In the genomic region with DNA sequence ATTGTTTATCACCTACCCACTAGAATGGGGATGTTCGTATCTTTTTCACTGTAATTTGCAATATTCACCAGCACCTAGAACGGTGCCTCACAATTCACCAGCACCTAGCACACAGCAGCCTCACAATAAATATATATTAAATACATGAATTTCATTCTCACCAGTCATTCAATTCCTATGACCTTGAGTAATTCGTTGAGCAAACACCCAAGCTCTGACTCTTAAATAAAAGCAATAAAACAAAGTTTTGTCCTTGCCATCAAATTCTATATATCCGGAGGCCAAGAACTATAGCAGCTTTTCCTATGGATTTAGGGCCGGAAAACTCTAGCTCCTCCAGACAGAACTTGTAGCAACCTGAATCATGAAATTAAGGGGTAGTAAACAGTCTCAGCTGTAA, we compare ENCODE assay signal across 9 cellular contexts. TPM values are rescaled to one million over a fixed set of nuclear protein-coding genes. Genes with fewer than 3 reads are reported as not detected.
DNase-seq lines count a peak whose midpoint lies in the region; ATAC-seq, FAIRE-seq and TF ChIP-seq lines count a peak whose summit lies in the region.
"Had no signal": no experiment of that assay in that cellular context is flagged by ENCODE, and none has a peak within 500 bp of the region (broad histone marks: within the 10 kb centered on the region; RNA-seq: fewer than 3 reads in every experiment).

No MANE protein-coding gene starts in this region.

- peak overlapping the region; percentile 86 to 97 for H3K4me3 ChIP-seq in ascending aorta
- peak overlapping the region; percentile 85 to 91 (median 87) for H3K4me3 ChIP-seq in liver (ENCODE audit: low read depth in 1 of 3, low read length in 3 of 3)
- H3K4me3 ChIP-seq in tibial artery: peak overlapping the region; percentile 83 to 94

- TF ChIP-seq POLR2A in GM12891 (IDR thresholded peaks at IDR 0.05; ENCODE audit: low read depth, low read length): no peak

- H3K36me3 ChIP-seq in ascending aorta (peaks cover 0 to 9% of the 10 kb centered on the region in 2 donors), liver (ENCODE audit: control insufficient read depth in 4 of 4, insufficient read depth in 3 of 4, low read depth in 1 of 4, low read length in 3 of 4) (peaks cover 0 to 7% (median under 1%) of the 10 kb centered on the region in 4 donors), tibial artery (peaks cover 0 to 10% (median 0%) of the 10 kb centered on the region in 3 donors)

- peak overlapping the region; percentile 84 to 89 for H3K9ac ChIP-seq in liver (ENCODE audit: low read depth in 1 of 2, low read length in 2 of 2)

- no peaks in the 10 kb centered on the region for H3K27me3 ChIP-seq in ascending aorta
- no peaks in the 10 kb centered on the region for H3K27me3 ChIP-seq in liver (ENCODE audit: control insufficient read depth in 4 of 4, insufficient read depth in 4 of 4, low read length in 3 of 4)
- H3K27me3 ChIP-seq in tibial artery: no peaks in the 10 kb centered on the region

- no peak overlapping the region for H3K27ac ChIP-seq in ascending aorta
- H3K27ac ChIP-seq in liver (ENCODE audit: low read depth in 1 of 2, low read length in 2 of 2): no peak overlapping the region
- H3K27ac ChIP-seq in tibial artery: peak overlapping the region; percentile 96 to 97

- H3K4me1 ChIP-seq in ascending aorta (peaks cover 3 to 25% of the 10 kb centered on the region in 2 donors), liver (ENCODE audit: control insufficient read depth in 4 of 4, insufficient read depth in 4 of 4, low read length in 3 of 4) (peaks cover 4 to 22% (median 17%) of the 10 kb centered on the region in 4 donors), tibial artery (peaks cover 0 to 36% (median 22%) of the 10 kb centered on the region in 4 donors)

- peaks cover 2 to 7% of the 10 kb centered on the region in 2 donors for H3K36me3 Mint-ChIP-seq in activated T-cell treated with anti-CD3 and anti-CD28 coated beads, Interleukin-2, amount 50 U/mL, for 72 hours (ENCODE audit: insufficient read depth in 2 of 2)

- H3K27ac Mint-ChIP-seq in activated T-cell treated with anti-CD3 and anti-CD28 coated beads, Interleukin-2, amount 50 U/mL, for 72 hours: peak overlapping the region; percentile 92

- H3K4me3 Mint-ChIP-seq in activated T-cell treated with anti-CD3 and anti-CD28 coated beads, Interleukin-2, amount 50 U/mL, for 72 hours: peak overlapping the region; percentile 85 to 94

- TF ChIP-seq RAD21 in liver (IDR thresholded peaks at IDR 0.05): no peak

- no peak for ATAC-seq in activated T-cell treated with anti-CD3 and anti-CD28 coated beads, Interleukin-2, amount 50 U/mL, for 72 hours (replicated peaks in 1 of 2)

- H3K9me3 ChIP-seq in ascending aorta (no peaks in the 10 kb centered on the region), liver (ENCODE audit: control insufficient read depth in 4 of 4, low read length in 3 of 4) (no peaks in the 10 kb centered on the region), tibial artery (no peaks in the 10 kb centered on the region)

- no peaks in the 10 kb centered on the region for H3K27me3 Mint-ChIP-seq in activated T-cell treated with anti-CD3 and anti-CD28 coated beads, Interleukin-2, amount 50 U/mL, for 72 hours (ENCODE audit: low read depth)

- 43% methylated on average over 5 of the region's 5 CpGs for WGBS in liver

- H3K9me3 Mint-ChIP-seq in activated T-cell treated with anti-CD3 and anti-CD28 coated beads, Interleukin-2, amount 50 U/mL, for 72 hours: no peaks in the 10 kb centered on the region

- TF ChIP-seq CTCF in ascending aorta (IDR thresholded peaks at IDR 0.05) (no peak), liver (IDR thresholded peaks at IDR 0.05; ENCODE audit: low read depth, low read length, missing input control) (no peak), tibial artery (IDR thresholded peaks at IDR 0.05) (no peak)

- intact Hi-C loops in ascending aorta (cut with DNase I): no loop called here
- intact Hi-C loops in tibial artery (cut with DNase I; ENCODE audit: low total_unique reads): no loop called here

- peaks cover 39% of the 10 kb centered on the region for H3K4me1 Mint-ChIP-seq in activated T-cell treated with anti-CD3 and anti-CD28 coated beads, Interleukin-2, amount 50 U/mL, for 72 hours (ENCODE audit: low read depth)

- DNase-seq in activated T-cell treated with anti-CD3 and anti-CD28 coated beads, Interleukin-2, amount 50 U/mL, for 72 hours: no peak
- no peak for DNase-seq in activated T-cell treated with anti-CD3 and anti-CD28 coated beads, Interleukin-2, amount 50 U/mL, for 1 hour
- DNase-seq in ascending aorta (ENCODE audit: low spot score in 2 of 2) (no peak), tibial artery (no peak), dermis blood vessel endothelial cell (no peak), GM12891 (ENCODE audit: insufficient read length, low spot score) (no peak), 8988T (no peak)
- DNase-seq: DMS 273 treated with DMSO at 0.1 percent for 48 hours had no signal

- no peak for FAIRE-seq in GM12891 (lab: Jason Lieb, UNC)

TF ChIP-seq in liver, 16 proteins besides CTCF, POLR2A, EP300 and RAD21 (continues in another document):
- TF ChIP-seq, protein P1, sequence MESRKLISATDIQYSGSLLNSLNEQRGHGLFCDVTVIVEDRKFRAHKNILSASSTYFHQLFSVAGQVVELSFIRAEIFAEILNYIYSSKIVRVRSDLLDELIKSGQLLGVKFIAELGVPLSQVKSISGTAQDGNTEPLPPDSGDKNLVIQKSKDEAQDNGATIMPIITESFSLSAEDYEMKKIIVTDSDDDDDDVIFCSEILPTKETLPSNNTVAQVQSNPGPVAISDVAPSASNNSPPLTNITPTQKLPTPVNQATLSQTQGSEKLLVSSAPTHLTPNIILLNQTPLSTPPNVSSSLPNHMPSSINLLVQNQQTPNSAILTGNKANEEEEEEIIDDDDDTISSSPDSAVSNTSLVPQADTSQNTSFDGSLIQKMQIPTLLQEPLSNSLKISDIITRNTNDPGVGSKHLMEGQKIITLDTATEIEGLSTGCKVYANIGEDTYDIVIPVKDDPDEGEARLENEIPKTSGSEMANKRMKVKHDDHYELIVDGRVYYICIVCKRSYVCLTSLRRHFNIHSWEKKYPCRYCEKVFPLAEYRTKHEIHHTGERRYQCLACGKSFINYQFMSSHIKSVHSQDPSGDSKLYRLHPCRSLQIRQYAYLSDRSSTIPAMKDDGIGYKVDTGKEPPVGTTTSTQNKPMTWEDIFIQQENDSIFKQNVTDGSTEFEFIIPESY (IDR thresholded peaks at IDR 0.05): no peak
- TF ChIP-seq JUND (IDR thresholded peaks at IDR 0.05) (no peak), FOXA2 (IDR thresholded peaks at IDR 0.05) (no peak), FOXA1 (IDR thresholded peaks at IDR 0.05) (no peak), TAF1 (conservative IDR thresholded peaks at IDR 0.05) (no peak), YY1 (IDR thresholded peaks at IDR 0.05) (no peak), RXRA (IDR thresholded peaks at IDR 0.05) (no peak), SP1 (IDR thresholded peaks at IDR 0.05) (no peak), EGR1 (IDR thresholded peaks at IDR 0.05; ENCODE audit: low read depth in 2 of 2) (no peak)

TF ChIP-seq in GM12891, 5 proteins besides CTCF, POLR2A, EP300 and RAD21:
- TF ChIP-seq TAF1 (IDR thresholded peaks at IDR 0.05; ENCODE audit: low read depth, low read length) (no peak), SPI1 (IDR thresholded peaks at IDR 0.05; ENCODE audit: low read depth, low read length) (no peak), POLR2AphosphoS5 (IDR thresholded peaks at IDR 0.05; ENCODE audit: low read depth, low read length) (no peak), PAX5 (IDR thresholded peaks at IDR 0.05; ENCODE audit: insufficient read depth, low read length, severe bottlenecking) (no peak), POU2F2 (IDR thresholded peaks at IDR 0.05; ENCODE audit: low read depth, low read length) (no peak)
TF ChIP-seq in GM12891: peak in this region for 0.

RNA-seq across cellular contexts. Expression of a gene that starts 1.0 kb away (rescaled TPM):
- total RNA-seq in activated T-cell treated with anti-CD3 and anti-CD28 coated beads, Interleukin-2, amount 50 U/mL, for 72 hours: 10 to 100 TPM; 65.7 to 71.3 TPM
- total RNA-seq in ascending aorta (43.2 TPM), liver (10 to 100 TPM; 26.5 to 28.0 TPM), dermis blood vessel endothelial cell (50.2 and 61.8 TPM in 2 replicates)
- 10 to 100 TPM; 29.8 to 76.3 TPM for polyA plus RNA-seq in liver
- 62.5 TPM for polyA plus RNA-seq in GM12891 (2012; ENCODE audit: low read depth, missing spikeins)

RNA-seq across cellular contexts. Expression of a gene that starts 22.1 kb away (rescaled TPM):
- 10 to 100 TPM; 47.4 to 49.9 TPM for total RNA-seq in activated T-cell treated with anti-CD3 and anti-CD28 coated beads, Interleukin-2, amount 50 U/mL, for 72 hours
- total RNA-seq in ascending aorta: 25.1 TPM
- total RNA-seq in liver: 100 to 1,000 TPM; 173 to 174 TPM
- 100 to 1,000 TPM in 1 of 2 donors, 10 to 100 TPM in 1; 99.7 to 102 TPM for polyA plus RNA-seq in liver
- total RNA-seq in dermis blood vessel endothelial cell: 91.9 and 113 TPM in 2 replicates
- polyA plus RNA-seq in GM12891 (2012; ENCODE audit: low read depth, missing spikeins): 31.8 TPM

RNA-seq across cellular contexts. Expression of a gene that starts 28.2 kb away (rescaled TPM):
- total RNA-seq in activated T-cell treated with anti-CD3 and anti-CD28 coated beads, Interleukin-2, amount 50 U/mL, for 72 hours: not detected
- total RNA-seq in ascending aorta (not detected), liver (1 to 10 TPM in 1 of 2 donors, under 1 TPM in 1; 0.09 to 1.1 TPM), dermis blood vessel endothelial cell (not detected in 2 replicates)
- polyA plus RNA-seq in liver: 1 to 10 TPM in 1 of 2 donors, under 1 TPM in 1; 0.74 to 3.4 TPM
- 0.27 TPM for polyA plus RNA-seq in GM12891 (2012; ENCODE audit: low read depth, missing spikeins)

RNA-seq across cellular contexts. Expression of a gene that starts 53.7 kb away (rescaled TPM):
- total RNA-seq in activated T-cell treated with anti-CD3 and anti-CD28 coated beads, Interleukin-2, amount 50 U/mL, for 72 hours: 10 to 100 TPM in 1 of 2 donors, 1 to 10 TPM in 1; 8.5 to 12.1 TPM
- total RNA-seq in ascending aorta (10.1 TPM), liver (1 to 10 TPM in 1 of 2 donors, under 1 TPM in 1; 0.08 to 3.1 TPM), dermis blood vessel endothelial cell (39.5 and 61.5 TPM in 2 replicates)
- under 1 TPM; 0.58 to 0.61 TPM for polyA plus RNA-seq in liver
- 1.5 TPM for polyA plus RNA-seq in GM12891 (2012; ENCODE audit: low read depth, missing spikeins)

Comparison
In these comparisons a context has a peak if more than half of its experiments do, and no peak if none do; other contexts are left out.
1. H3K27ac ChIP-seq: peak in tibial artery (2 of 2); none in ascending aorta (0 of 2) and liver (0 of 2).
2. Peak in every context shown above with its lines, with median percentiles within 50 percentile points of each other: H3K4me3 ChIP-seq.